Comparison of ENCODE assay signal across 21 cellular contexts in genomic region chr16:5006348-5007193, GRCh38. TPM values are rescaled to one million over a fixed set of nuclear protein-coding genes. Genes with fewer than 3 reads are reported as not detected.
DNase-seq lines count a peak whose midpoint lies in the region; ATAC-seq, FAIRE-seq and TF ChIP-seq lines count a peak whose summit lies in the region.
"Had no signal": no experiment of that assay in that cellular context is flagged by ENCODE, and none has a peak within 500 bp of the region (broad histone marks: within the 10 kb centered on the region; RNA-seq: fewer than 3 reads in every experiment).

No MANE protein-coding gene starts in this region.

- H3K4me1 ChIP-seq in kidney (ENCODE audit: control insufficient read depth in 1 of 2, insufficient read depth in 1 of 2, low read depth in 1 of 2, low read length in 2 of 2) (no peaks in the 10 kb centered on the region), spleen (no peaks in the 10 kb centered on the region)
- H3K4me1 ChIP-seq: BE2C had no signal

- H3K4me3 ChIP-seq in kidney (ENCODE audit: low read length in 2 of 2) (no peak overlapping the region), spleen (no peak overlapping the region), coronary artery (no peak overlapping the region)

- DNase-seq in Ammon's horn (ENCODE audit: low spot score) = peak; percentile 57
- DNase-seq in kidney = peak; percentile 60
- peak; percentile 57 for DNase-seq in spleen
- no peak for DNase-seq in coronary artery (ENCODE audit: low spot score)
- DNase-seq: BE2C; CD4-positive, alpha-beta memory T cell; DMS53; GOT3; KBM-7; NCI-H1694 treated with DMSO at 0.1 percent for 48 hours; NCI-H748 treated with DMSO at 0.1 percent for 48 hours; OCI-M1; SHP77 had no signal

- 78 to 85% (median 79%) methylated on average over 20 to 22 of the region's 22 CpGs for WGBS in spleen, 5 donors

- no peak for FAIRE-seq in kidney (lab: Jason Lieb, UNC)
- FAIRE-seq: GM12891, GM18507 had no signal

- no peak overlapping the region for H3K9ac ChIP-seq in kidney (ENCODE audit: low read length in 2 of 2)

- ATAC-seq in GM19467 (IDR thresholded peaks at IDR 0.05; ENCODE audit: unreplicated experiment) (no peak), GM18520 (IDR thresholded peaks at IDR 0.05; ENCODE audit: unreplicated experiment) (no peak)

- peak overlapping the region; percentile 93 for H3K27ac ChIP-seq in angular gyrus (ENCODE audit: low read depth, low read length)
- no peak overlapping the region for H3K27ac ChIP-seq in kidney (ENCODE audit: low read depth in 2 of 2, low read length in 2 of 2)
- H3K27ac ChIP-seq in spleen = no peak overlapping the region
- no peak overlapping the region for H3K27ac ChIP-seq in coronary artery

- no peak for TF ChIP-seq POLR2A in spleen (IDR thresholded peaks at IDR 0.05)

- H3K9me3 ChIP-seq in kidney (ENCODE audit: control insufficient read depth in 1 of 2, low read length in 2 of 2) (no peaks in the 10 kb centered on the region), spleen (no peaks in the 10 kb centered on the region)
- H3K9me3 ChIP-seq: BE2C had no signal

- TF ChIP-seq CTCF in kidney (IDR thresholded peaks at IDR 0.05; ENCODE audit: borderline replicate concordance, extremely low read depth, insufficient read depth) = no peak
- no peak for TF ChIP-seq CTCF in spleen (IDR thresholded peaks at IDR 0.05 in 8 of 11, conservative IDR thresholded peaks at IDR 0.05 in 3 of 11)
- no peak for TF ChIP-seq CTCF in coronary artery (IDR thresholded peaks at IDR 0.05)

- peaks cover 0 to 50% (median 0%) of the 10 kb centered on the region in 7 donors for H3K27me3 ChIP-seq in spleen (replicated peaks in 1 of 7)

- no peaks in the 10 kb centered on the region for H3K36me3 ChIP-seq in kidney (ENCODE audit: control insufficient read depth in 1 of 2, insufficient read depth in 2 of 2, low read length in 2 of 2)
- H3K36me3 ChIP-seq in spleen = no peaks in the 10 kb centered on the region
- H3K36me3 ChIP-seq: BE2C had no signal

- intact Hi-C loops in kidney (cut with DNase I) = no loop called here
- intact Hi-C loops in spleen (cut with DNase I; ENCODE audit: low total_unique reads) = no loop called here

RNA-seq across cellular contexts. Expression of gene NAGPA, which starts 27.2 kb away (rescaled TPM):
- 13.8 TPM for total RNA-seq in kidney
- polyA plus RNA-seq in kidney (ENCODE audit: insufficient read depth, low read depth, low replicate concordance) = 14.5 TPM
- total RNA-seq in spleen = 10 to 100 TPM; 16.2 to 41.8 (median 25.4) TPM
- 10 to 100 TPM; 11.8 to 17.7 (median 14.8) TPM for polyA plus RNA-seq in spleen

RNA-seq across cellular contexts. Expression of gene SEC14L5, which starts 48.4 kb away (rescaled TPM):
- total RNA-seq in kidney (0.16 TPM), spleen (under 1 TPM in 6 of 7 donors, not detected in 1; 0.13 to 0.94 (median 0.60) TPM)
- polyA plus RNA-seq in kidney (ENCODE audit: insufficient read depth, low read depth, low replicate concordance) (0.13 TPM), spleen (under 1 TPM; 0.06 to 0.26 (median 0.11) TPM)
- total RNA-seq: A172; CD4-positive, alpha-beta memory T cell; RPMI7951 had no signal
- polyA plus RNA-seq: CD4-positive, alpha-beta memory T cell had no signal

RNA-seq across cellular contexts. Expression of gene C16orf89, which starts 59.2 kb away (rescaled TPM):
- total RNA-seq in kidney (5.4 TPM), spleen (1 to 10 TPM in 4 of 7 donors, under 1 TPM in 2, not detected in 1; 0.34 to 2.5 (median 1.5) TPM)
- polyA plus RNA-seq in kidney (ENCODE audit: insufficient read depth, low read depth, low replicate concordance) (68.4 TPM), spleen (1 to 10 TPM; 1.7 to 5.7 (median 4.0) TPM)
- total RNA-seq: A172; CD4-positive, alpha-beta memory T cell; NCI-H460; RPMI7951 had no signal
- polyA plus RNA-seq: CD4-positive, alpha-beta memory T cell had no signal
